26 cellular contexts compared by ENCODE assay signal in the genomic region with DNA sequence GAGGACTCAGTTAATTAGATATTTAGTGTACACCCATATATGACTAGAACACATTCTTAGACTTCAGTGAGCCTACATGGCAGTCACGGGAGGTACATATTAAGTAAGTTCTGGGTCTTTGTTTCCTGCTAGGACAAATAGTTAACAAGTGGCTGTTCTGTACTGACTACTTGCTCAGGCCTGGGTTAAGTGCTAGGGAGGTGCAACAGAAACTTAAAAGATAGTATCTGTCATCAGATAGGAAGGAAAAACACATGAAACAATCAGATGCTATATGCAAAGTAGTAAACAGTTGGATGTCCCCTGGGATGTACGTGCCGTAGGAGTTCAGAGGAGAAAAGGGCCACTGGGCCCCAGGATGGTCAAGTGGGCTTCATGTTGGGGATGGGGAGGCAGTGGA. TPM values are rescaled to one million over a fixed set of nuclear protein-coding genes. Genes with fewer than 3 reads are reported as not detected.
DNase-seq lines count a peak whose midpoint lies in the region; ATAC-seq and TF ChIP-seq lines count a peak whose summit lies in the region.
"Had no signal": no experiment of that assay in that cellular context is flagged by ENCODE, and none has a peak within 500 bp of the region (broad histone marks: within the 10 kb centered on the region; RNA-seq: fewer than 3 reads in every experiment).

No MANE protein-coding gene starts in this region.

- H4K20me1 ChIP-seq in DOHH2 (ENCODE audit: control insufficient read depth, insufficient read depth, low read depth, low read length), result no peaks in the 10 kb centered on the region

- TF ChIP-seq CTCF in DOHH2 (IDR thresholded peaks at IDR 0.05; ENCODE audit: low read depth, low read length, poor library complexity, severe bottlenecking) (no peak), mesothelial cell of epicardium (IDR thresholded peaks at IDR 0.05; ENCODE audit: unreplicated experiment) (no peak), HFFc6 (IDR thresholded peaks at IDR 0.05) (no peak)

- H3K36me3 ChIP-seq in DOHH2 (ENCODE audit: control insufficient read depth, low read length), result no peaks in the 10 kb centered on the region
- H3K36me3 ChIP-seq: heart right ventricle, MG63, spleen, transverse colon had no signal

- H3K9me3 ChIP-seq in DOHH2 (ENCODE audit: control insufficient read depth, insufficient read depth, low read length), result no peaks in the 10 kb centered on the region
- H3K9me3 ChIP-seq: Caco-2, heart right ventricle, MG63, spleen, transverse colon had no signal

- no peak overlapping the region for H3K4me3 Mint-ChIP-seq in activated CD8-positive, alpha-beta memory T cell treated with anti-CD3 and anti-CD28 coated beads, Interleukin-2, amount 10 ng/mL, durations not matched to agents 7 days and 5 days
- no peak overlapping the region for H3K4me3 Mint-ChIP-seq in activated CD4-positive, alpha-beta memory T cell treated with anti-CD3 and anti-CD28 coated beads, Interleukin-2, amount 10 ng/mL, durations not matched to agents 7 days and 5 days
- H3K4me3 Mint-ChIP-seq in mesothelial cell of epicardium, result no peak overlapping the region
- no peak overlapping the region for H3K4me3 Mint-ChIP-seq in HFFc6

- no peaks in the 10 kb centered on the region for H3K79me2 ChIP-seq in DOHH2 (ENCODE audit: control insufficient read depth, low read length)

- peaks cover 3% of the 10 kb centered on the region for H3K36me3 Mint-ChIP-seq in activated CD8-positive, alpha-beta memory T cell treated with anti-CD3 and anti-CD28 coated beads, Interleukin-2, amount 10 ng/mL, durations not matched to agents 7 days and 5 days
- peaks cover 3% of the 10 kb centered on the region for H3K36me3 Mint-ChIP-seq in activated CD4-positive, alpha-beta memory T cell treated with anti-CD3 and anti-CD28 coated beads, Interleukin-2, amount 10 ng/mL, durations not matched to agents 7 days and 5 days (ENCODE audit: low read depth)
- H3K36me3 Mint-ChIP-seq in mesothelial cell of epicardium, result no peaks in the 10 kb centered on the region
- H3K36me3 Mint-ChIP-seq in HFFc6 (ENCODE audit: low read depth), result no peaks in the 10 kb centered on the region

- H3K9me2 ChIP-seq in DOHH2 (replicated peaks; ENCODE audit: control insufficient read depth, low read length), result no peaks in the 10 kb centered on the region

- CTCF ChIA-PET in activated CD8-positive, alpha-beta memory T cell treated with anti-CD3 and anti-CD28 coated beads, Interleukin-2, amount 10 ng/mL, durations not matched to agents 7 days and 5 days (lab: Charles Lee), result interaction anchor here (0.9 to 1.9 kb wide), 2 partner anchors 15 to 25 kb away, joined by 3 to 6 read pairs; no protein-coding TSS in a partner anchor
- CTCF ChIA-PET in activated CD4-positive, alpha-beta memory T cell treated with anti-CD3 and anti-CD28 coated beads, Interleukin-2, amount 10 ng/mL, durations not matched to agents 7 days and 5 days (lab: Charles Lee), result interaction anchor here (0.7 kb wide), 1 partner anchor 12 kb away, joined by 3 read pairs; no protein-coding TSS in a partner anchor

- no peaks in the 10 kb centered on the region for H3K27me3 ChIP-seq in DOHH2 (ENCODE audit: control insufficient read depth, low read length)
- H3K27me3 ChIP-seq: foreskin keratinocyte, heart right ventricle, MG63, spleen, transverse colon had no signal

- peak overlapping the region; percentile 72; the same call in 1 of the 2 replicates for H3K27ac ChIP-seq in DOHH2 (ENCODE audit: low read depth, low read length)
- H3K27ac ChIP-seq: coronary artery, foreskin keratinocyte, heart right ventricle, spleen, transverse colon had no signal

- no peak for DNase-seq in activated CD8-positive, alpha-beta memory T cell treated with anti-CD3 and anti-CD28 coated beads, Interleukin-2, amount 10 ng/mL, durations not matched to agents 7 days and 5 days
- no peak for DNase-seq in activated CD8-positive, alpha-beta memory T cell treated with anti-CD3 and anti-CD28 coated beads, Interleukin-2, amount 50 U/mL, for 4 hours
- no peak for DNase-seq in activated CD4-positive, alpha-beta memory T cell treated with anti-CD3 and anti-CD28 coated beads, Interleukin-2, amount 10 ng/mL, durations not matched to agents 7 days and 5 days
- no peak for DNase-seq in mesothelial cell of epicardium (ENCODE audit: low spot score in 2 of 2, unreplicated experiment in 2 of 2)
- no peak for DNase-seq in GM19240 (ENCODE audit: insufficient read length, low spot score)
- no peak for DNase-seq in HFFc6
- DNase-seq: activated effector memory CD4-positive, alpha-beta T cell treated with Interleukin-2 at 50 U/mL for 16 hours; AML-193; anterior cingulate cortex; Caco-2; DMS79; effector memory CD8-positive, alpha-beta T cell; foreskin keratinocyte; heart right ventricle; MG63; NCI-H2029; NCI-H774; posterior cingulate gyrus; right cardiac atrium; spleen; transverse colon had no signal

- POLR2A ChIA-PET in activated CD4-positive, alpha-beta memory T cell treated with anti-CD3 and anti-CD28 coated beads, Interleukin-2, amount 10 ng/mL, durations not matched to agents 7 days and 5 days (lab: Charles Lee), result no interaction called here

- peaks cover 51% of the 10 kb centered on the region for H3K4me1 ChIP-seq in DOHH2 (ENCODE audit: control insufficient read depth, low read length)
- H3K4me1 ChIP-seq: foreskin keratinocyte, transverse colon had no signal

- peaks cover 39% of the 10 kb centered on the region for H3K4me1 Mint-ChIP-seq in activated CD8-positive, alpha-beta memory T cell treated with anti-CD3 and anti-CD28 coated beads, Interleukin-2, amount 10 ng/mL, durations not matched to agents 7 days and 5 days
- H3K4me1 Mint-ChIP-seq in activated CD4-positive, alpha-beta memory T cell treated with anti-CD3 and anti-CD28 coated beads, Interleukin-2, amount 10 ng/mL, durations not matched to agents 7 days and 5 days, result peaks cover 35% of the 10 kb centered on the region
- H3K4me1 Mint-ChIP-seq in mesothelial cell of epicardium (peaks cover 16% of the 10 kb centered on the region), HFFc6 (ENCODE audit: low read depth) (peaks cover 9% of the 10 kb centered on the region)

- no peaks in the 10 kb centered on the region for H3K9me3 Mint-ChIP-seq in activated CD8-positive, alpha-beta memory T cell treated with anti-CD3 and anti-CD28 coated beads, Interleukin-2, amount 10 ng/mL, durations not matched to agents 7 days and 5 days (ENCODE audit: low read depth)
- no peaks in the 10 kb centered on the region for H3K9me3 Mint-ChIP-seq in activated CD4-positive, alpha-beta memory T cell treated with anti-CD3 and anti-CD28 coated beads, Interleukin-2, amount 10 ng/mL, durations not matched to agents 7 days and 5 days
- H3K9me3 Mint-ChIP-seq in mesothelial cell of epicardium (no peaks in the 10 kb centered on the region), HFFc6 (no peaks in the 10 kb centered on the region)
- H3K9me3 Mint-ChIP-seq: effector memory CD8-positive, alpha-beta T cell had no signal

- no peak for ATAC-seq in activated CD8-positive, alpha-beta memory T cell treated with anti-CD3 and anti-CD28 coated beads, Interleukin-2, amount 10 ng/mL, durations not matched to agents 7 days and 5 days
- ATAC-seq in GM21360 (IDR thresholded peaks at IDR 0.05; ENCODE audit: unreplicated experiment), result no peak
- ATAC-seq: effector memory CD8-positive, alpha-beta T cell; esophagus mucosa; foreskin keratinocyte; heart right ventricle; K562; right cardiac atrium had no signal

- H3K4me2 ChIP-seq in DOHH2 (ENCODE audit: low read length), result peak overlapping the region; percentile 3

- peaks cover 18% of the 10 kb centered on the region; the same call in 1 of the 2 replicates for H3F3A ChIP-seq in DOHH2 (ENCODE audit: control insufficient read depth, insufficient read depth)

- H3K27ac Mint-ChIP-seq in activated CD8-positive, alpha-beta memory T cell treated with anti-CD3 and anti-CD28 coated beads, Interleukin-2, amount 10 ng/mL, durations not matched to agents 7 days and 5 days, result peak overlapping the region; percentile 66
- peak overlapping the region; percentile 64 for H3K27ac Mint-ChIP-seq in activated CD4-positive, alpha-beta memory T cell treated with anti-CD3 and anti-CD28 coated beads, Interleukin-2, amount 10 ng/mL, durations not matched to agents 7 days and 5 days
- peak overlapping the region; percentile 7 for H3K27ac Mint-ChIP-seq in mesothelial cell of epicardium
- H3K27ac Mint-ChIP-seq in HFFc6, result no peak overlapping the region

- H3K27me3 Mint-ChIP-seq in activated CD8-positive, alpha-beta memory T cell treated with anti-CD3 and anti-CD28 coated beads, Interleukin-2, amount 10 ng/mL, durations not matched to agents 7 days and 5 days, result no peaks in the 10 kb centered on the region
- no peaks in the 10 kb centered on the region for H3K27me3 Mint-ChIP-seq in activated CD4-positive, alpha-beta memory T cell treated with anti-CD3 and anti-CD28 coated beads, Interleukin-2, amount 10 ng/mL, durations not matched to agents 7 days and 5 days
- H3K27me3 Mint-ChIP-seq in mesothelial cell of epicardium (ENCODE audit: low read depth) (no peaks in the 10 kb centered on the region), HFFc6 (ENCODE audit: insufficient read depth) (no peaks in the 10 kb centered on the region)
- H3K27me3 Mint-ChIP-seq: effector memory CD8-positive, alpha-beta T cell had no signal

- H3K4me3 ChIP-seq in DOHH2 (ENCODE audit: low read length), result no peak overlapping the region
- H3K4me3 ChIP-seq: coronary artery, heart right ventricle, K562, MG63, spleen, transverse colon had no signal

RNA-seq across cellular contexts. Expression of a gene that starts 59.5 kb away (rescaled TPM):
- 1 to 10 TPM; 9.1 to 9.2 TPM for total RNA-seq in activated CD8-positive, alpha-beta memory T cell treated with anti-CD3 and anti-CD28 coated beads, Interleukin-2, amount 10 ng/mL, durations not matched to agents 7 days and 5 days
- total RNA-seq in activated CD4-positive, alpha-beta memory T cell treated with anti-CD3 and anti-CD28 coated beads, Interleukin-2, amount 10 ng/mL, durations not matched to agents 7 days and 5 days, result 1 to 10 TPM; 5.2 to 5.4 TPM
- 17.5 to 21.2 TPM (median 17.6 TPM) in 3 replicates for total RNA-seq in mesothelial cell of epicardium
- 10 to 100 TPM; 10.2 to 21.9 (median 14.4) TPM for total RNA-seq in HFFc6 (2021; fragmentation: NEBNext Ultra II Directional; extraction: Animal tissue kit (Norgen Biotek cat#: 25700))
